ENCODE assay signal across 8 cellular contexts in the genomic region with DNA sequence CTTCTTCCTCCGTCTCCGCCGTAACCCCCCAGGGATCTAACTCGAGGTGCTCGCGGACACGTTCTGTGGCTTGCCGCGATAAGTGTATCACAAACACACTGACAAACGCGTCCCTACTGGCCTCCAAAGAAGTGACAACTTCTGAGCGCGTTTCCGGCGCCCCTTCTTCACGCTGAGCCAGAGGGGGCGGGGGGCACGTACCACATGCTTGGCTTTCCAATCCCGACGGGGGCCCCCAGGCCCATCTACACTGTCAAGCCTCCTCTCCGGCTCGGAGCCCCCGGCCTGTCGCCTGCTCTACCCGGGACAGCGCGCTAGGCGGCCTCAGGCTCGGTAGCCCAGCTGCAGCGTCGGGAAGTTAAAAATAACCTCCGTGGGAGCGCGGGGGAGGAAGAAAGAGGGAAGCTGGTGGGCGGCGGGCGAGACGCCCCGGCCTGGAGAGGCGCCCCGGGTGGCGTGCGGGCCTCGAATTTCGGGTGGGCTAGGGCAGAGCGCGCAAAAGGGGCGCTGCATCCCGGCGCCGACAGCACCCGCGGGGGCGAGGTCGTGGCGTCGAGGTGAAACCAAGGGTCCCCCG.
A peak's percentile ranks its signal among the peaks of the same experiment; 100 is the strongest.
DNase-seq lines count a peak whose midpoint lies in the region; ATAC-seq and TF ChIP-seq lines count a peak whose summit lies in the region.

No MANE protein-coding gene starts in this region.

- H3K36me3 ChIP-seq in brain microvascular endothelial cell (replicated peaks): peaks cover 29% of the 10 kb centered on the region

- in situ Hi-C loops in brain microvascular endothelial cell (cut with HindIII; ENCODE audit: low pct_ligation_motif_present, low sequenced_read_pairs): no loop called here

- H3K27me3 ChIP-seq in brain microvascular endothelial cell (replicated peaks): no peaks in the 10 kb centered on the region

- ATAC-seq in HG03108 (IDR thresholded peaks at IDR 0.05; ENCODE audit: unreplicated experiment) (peak; percentile 15), SK-N-SH treated with all-trans-retinoic acid at 6 μM for 48 hours (peak; percentile 26), HG03521 (IDR thresholded peaks at IDR 0.05; ENCODE audit: unreplicated experiment) (no peak)

- DNase-seq in NCI-H1417 (lab: John Stamatoyannopoulos, UW) (peak in 2 of 3 experiments; percentile 44 to 46), NCI-H1417 treated with DMSO at 0.1 percent for 48 hours (lab: John Stamatoyannopoulos, UW) (no peak), brain microvascular endothelial cell (peak; percentile 61), iris pigment epithelial cell (ENCODE audit: low read depth) (peak; percentile 59)
- peak; percentile 49 for DNase-seq in stimulated activated CD4-positive, alpha-beta T cell treated with anti-CD3 and anti-CD28 coated beads, Interleukin-4, amount 100 ng/mL, for 24 hours

- H3K4me3 ChIP-seq in brain microvascular endothelial cell (ENCODE audit: low read depth, low read length): peak overlapping the region; percentile 94

- peak; percentile 46 for TF ChIP-seq CTCF in brain microvascular endothelial cell (IDR thresholded peaks at IDR 0.05; ENCODE audit: low read depth, low read length, missing control alignments)

- H3K27ac ChIP-seq in brain microvascular endothelial cell: peak overlapping the region; percentile 99

TF ChIP-seq in SK-N-SH treated with all-trans-retinoic acid at 6 μM for 48 hours, 23 proteins besides CTCF, POLR2A, EP300 and RAD21:
- no peak for TF ChIP-seq CSDC2 (CRISPR knock-in tag; IDR thresholded peaks at IDR 0.05)
- no peak for TF ChIP-seq PATZ1 (CRISPR knock-in tag; IDR thresholded peaks at IDR 0.05; ENCODE audit: borderline replicate concordance)
- TF ChIP-seq CSRNP3 (CRISPR knock-in tag; IDR thresholded peaks at IDR 0.05): no peak
- TF ChIP-seq ESRRG (CRISPR knock-in tag; IDR thresholded peaks at IDR 0.05): no peak
- no peak for TF ChIP-seq CREB5 (CRISPR knock-in tag; IDR thresholded peaks at IDR 0.05; ENCODE audit: low read depth)
- TF ChIP-seq ZNF565 (CRISPR knock-in tag; conservative IDR thresholded peaks at IDR 0.05; ENCODE audit: low read depth): no peak
- TF ChIP-seq ZC3H10 (CRISPR knock-in tag; IDR thresholded peaks at IDR 0.05): no peak
- no peak for TF ChIP-seq PPARA (CRISPR knock-in tag; IDR thresholded peaks at IDR 0.05; ENCODE audit: borderline replicate concordance)
- no peak for TF ChIP-seq GLIS3 (CRISPR knock-in tag; IDR thresholded peaks at IDR 0.05)
- TF ChIP-seq, protein P1, sequence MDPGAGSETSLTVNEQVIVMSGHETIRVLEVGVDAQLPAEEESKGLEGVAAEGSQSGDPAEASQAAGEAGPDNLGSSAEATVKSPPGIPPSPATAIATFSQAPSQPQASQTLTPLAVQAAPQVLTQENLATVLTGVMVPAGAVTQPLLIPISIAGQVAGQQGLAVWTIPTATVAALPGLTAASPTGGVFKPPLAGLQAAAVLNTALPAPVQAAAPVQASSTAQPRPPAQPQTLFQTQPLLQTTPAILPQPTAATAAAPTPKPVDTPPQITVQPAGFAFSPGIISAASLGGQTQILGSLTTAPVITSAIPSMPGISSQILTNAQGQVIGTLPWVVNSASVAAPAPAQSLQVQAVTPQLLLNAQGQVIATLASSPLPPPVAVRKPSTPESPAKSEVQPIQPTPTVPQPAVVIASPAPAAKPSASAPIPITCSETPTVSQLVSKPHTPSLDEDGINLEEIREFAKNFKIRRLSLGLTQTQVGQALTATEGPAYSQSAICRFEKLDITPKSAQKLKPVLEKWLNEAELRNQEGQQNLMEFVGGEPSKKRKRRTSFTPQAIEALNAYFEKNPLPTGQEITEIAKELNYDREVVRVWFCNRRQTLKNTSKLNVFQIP (CRISPR knock-in tag; IDR thresholded peaks at IDR 0.05; ENCODE audit: borderline replicate concordance, low read depth): no peak
- TF ChIP-seq TCF4 (CRISPR knock-in tag; IDR thresholded peaks at IDR 0.05; ENCODE audit: borderline replicate concordance): no peak
- no peak for TF ChIP-seq TSHZ2 (CRISPR knock-in tag; IDR thresholded peaks at IDR 0.05)
TF ChIP-seq in SK-N-SH treated with all-trans-retinoic acid at 6 μM for 48 hours: peak in this region for 0.
